In genomic region chr1:9066945-9067807, GRCh38 we compare ENCODE assay signal across 1 cellular context.
TF ChIP-seq lines count a peak whose summit lies in the region.

No MANE protein-coding gene starts in this region.

TF ChIP-seq in PFSK-1, 5 proteins besides CTCF, POLR2A, EP300 and RAD21 (continued from another document):
- TF ChIP-seq REST (IDR thresholded peaks at IDR 0.05; ENCODE audit: insufficient read depth in 1 of 2, low read depth in 2 of 2, low read length in 2 of 2) (no peak), POLR2AphosphoS5 (IDR thresholded peaks at IDR 0.05; ENCODE audit: low read depth, low read length) (no peak), FOXP2 (optimal IDR thresholded peaks at IDR 0.05; ENCODE audit: borderline replicate concordance, extremely low read depth, extremely low read length, insufficient read depth) (no peak), TAF1 (IDR thresholded peaks at IDR 0.05; ENCODE audit: borderline replicate concordance, insufficient read depth, low read length) (no peak)
